Comparison of ENCODE assay signal across 29 cellular contexts in genomic region chr6:72816022-72816421, GRCh38.
"Had no signal": no experiment of that assay in that cellular context is flagged by ENCODE, and none has a peak within 500 bp of the region (broad histone marks: within the 10 kb centered on the region; RNA-seq: fewer than 3 reads in every experiment).

No MANE protein-coding gene starts in this region.

- DNase-seq: activated B cell treated with CpG ODN at 0.5 μM for 24 hours; activated CD4-positive, alpha-beta T cell treated with anti-CD3 and anti-CD28 coated beads for 48 hours; activated CD4-positive, alpha-beta T cell treated with anti-CD3 and anti-CD28 coated beads, Interleukin-2, amount 50 U/mL, for 1 hour; activated CD4-positive, alpha-beta T cell treated with anti-CD3 and anti-CD28 coated beads, Interleukin-2, amount 50 U/mL, for 48 hours; activated CD8-positive, alpha-beta memory T cell treated with anti-CD3 and anti-CD28 coated beads for 24 hours; activated CD8-positive, alpha-beta T cell treated with anti-CD3 and anti-CD28 coated beads for 36 hours; activated effector memory CD4-positive, alpha-beta T cell treated with Interleukin-2 at 50 U/mL for 16 hours; activated gamma-delta T cell treated with Interleukin-2 at 50 U/mL for 16 hours; activated naive CD4-positive, alpha-beta T cell treated with anti-CD3 and anti-CD28 coated beads, Interleukin-2, amount 50 U/mL, for 16 hours; activated naive CD4-positive, alpha-beta T cell treated with Interleukin-2 at 50 U/mL for 16 hours; activated T-cell treated with anti-CD3 and anti-CD28 coated beads, Interleukin-2, amount 50 U/mL, for 4 hours; amniotic stem cell; anterior cingulate cortex; brain microvascular endothelial cell; dorsolateral prefrontal cortex; effector memory CD4-positive, alpha-beta T cell; endodermal cell; foreskin keratinocyte; gastrocnemius medialis; glutamatergic neuron; heart left ventricle; T-helper 17 cell; T1000; WERI-Rb-1 had no signal

- H3K9me3 ChIP-seq: esophagus muscularis mucosa, gastrocnemius medialis, heart left ventricle had no signal

- H3K27me3 ChIP-seq: brain microvascular endothelial cell, dorsolateral prefrontal cortex, esophagus muscularis mucosa, foreskin keratinocyte, gastrocnemius medialis, heart left ventricle had no signal

- H3K27ac ChIP-seq: brain microvascular endothelial cell, coronary artery, dorsolateral prefrontal cortex, esophagus muscularis mucosa, foreskin keratinocyte, heart left ventricle, WERI-Rb-1 had no signal

- FAIRE-seq: astrocyte had no signal

- H3K4me3 ChIP-seq: coronary artery, dorsolateral prefrontal cortex, esophagus muscularis mucosa, gastrocnemius medialis, heart left ventricle had no signal

- H3K4me1 ChIP-seq: esophagus muscularis mucosa had no signal

- H3K36me3 ChIP-seq: brain microvascular endothelial cell, esophagus muscularis mucosa, gastrocnemius medialis, heart left ventricle, WERI-Rb-1 had no signal

- ATAC-seq: activated CD4-positive, CD25-positive, alpha-beta regulatory T cell treated with anti-CD3 and anti-CD28 coated beads, Interleukin-2, amount 50 U/mL, for 24 hours; activated CD8-positive, alpha-beta T cell treated with anti-CD3 and anti-CD28 coated beads for 36 hours; activated T-cell treated with anti-CD3 and anti-CD28 coated beads, Interleukin-2, amount 50 U/mL, for 4 hours; activated T-helper 17 cell treated with anti-CD3 and anti-CD28 coated beads, Interleukin-2, amount 50 U/mL, for 72 hours; foreskin keratinocyte; gastrocnemius medialis; heart left ventricle; T-helper 17 cell had no signal
